In the genomic region with DNA sequence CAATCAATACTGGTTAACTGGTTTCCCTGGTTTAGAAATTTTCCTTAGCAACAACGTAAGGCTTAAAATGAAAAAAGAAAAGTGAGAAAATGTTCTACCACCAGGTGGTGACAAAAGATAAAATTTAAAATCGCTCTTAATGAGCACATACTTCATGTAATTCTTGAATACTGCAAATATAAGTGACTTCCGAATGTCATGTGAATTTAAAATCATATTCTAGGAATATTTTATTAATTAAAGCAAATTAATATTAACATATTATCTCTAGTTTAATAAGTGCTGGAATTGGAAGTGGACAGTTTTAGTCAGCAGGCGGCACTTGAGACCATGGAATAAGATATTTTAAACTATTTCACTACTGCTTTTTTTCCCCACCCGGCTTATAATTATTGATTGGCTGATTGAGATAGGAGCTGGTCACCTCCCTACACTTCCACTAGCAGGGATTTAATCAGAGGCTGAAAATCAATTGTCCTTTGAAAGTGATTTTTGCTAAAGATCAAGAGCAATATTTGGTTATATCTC, we compare ENCODE assay signal across 8 cellular contexts. TPM values are rescaled to one million over a fixed set of nuclear protein-coding genes. Genes with fewer than 3 reads are reported as not detected.
A peak's percentile ranks its signal among the peaks of the same experiment; 100 is the strongest.
DNase-seq lines count a peak whose midpoint lies in the region; ATAC-seq, FAIRE-seq and TF ChIP-seq lines count a peak whose summit lies in the region.

No MANE protein-coding gene starts in this region.

- peak; percentile 77 for TF ChIP-seq CTCF in LNCAP (IDR thresholded peaks at IDR 0.05)
- TF ChIP-seq CTCF in keratinocyte (optimal IDR thresholded peaks at IDR 0.05 in 1 of 3, IDR thresholded peaks at IDR 0.05 in 1 of 3, conservative IDR thresholded peaks at IDR 0.05 in 1 of 3; ENCODE audit: extremely low read depth in 1 of 3, insufficient read depth in 2 of 3, low read length in 3 of 3): peak in 2 of 3 experiments; percentile 35

- H3K4me2 ChIP-seq in keratinocyte (ENCODE audit: control insufficient read depth, extremely low read depth, insufficient read depth, low read depth, low read length): peak overlapping the region; percentile 25

- dilution Hi-C loops in keratinocyte (cut with MboI; ENCODE audit: extremely low pct_ligation_motif_present, low sequenced_read_pairs): no loop called here

- H3K4me1 ChIP-seq in keratinocyte (ENCODE audit: control insufficient read depth, extremely low read depth, insufficient read depth, low read length): peaks cover 11% of the 10 kb centered on the region

- ATAC-seq in GM21528 (IDR thresholded peaks at IDR 0.05; ENCODE audit: low FRiP score, unreplicated experiment) (no peak), GM19328 (IDR thresholded peaks at IDR 0.05; ENCODE audit: unreplicated experiment) (no peak)

- no peaks in the 10 kb centered on the region for H3K9me3 ChIP-seq in keratinocyte (ENCODE audit: control insufficient read depth, low read depth, low read length)

- H3K36me3 ChIP-seq in keratinocyte (ENCODE audit: control insufficient read depth in 2 of 2, extremely low read depth in 1 of 2, insufficient read depth in 2 of 2, low read length in 2 of 2): no peaks in the 10 kb centered on the region

- H3K79me2 ChIP-seq in keratinocyte (ENCODE audit: control insufficient read depth, insufficient read depth, low read length): peaks cover under 1% of the 10 kb centered on the region

- no peaks in the 10 kb centered on the region for H3K9me1 ChIP-seq in keratinocyte (ENCODE audit: control insufficient read depth, extremely low read depth, insufficient read depth, low read length)

- H2AFZ ChIP-seq in keratinocyte (ENCODE audit: control insufficient read depth, low read length): no peak overlapping the region

- H3K9ac ChIP-seq in keratinocyte (ENCODE audit: control insufficient read depth, extremely low read depth, insufficient read depth, low read length): no peak overlapping the region

- peak; percentile 50 for DNase-seq in DMS53 treated with DMSO at 0.1 percent for 48 hours (lab: John Stamatoyannopoulos, UW; ENCODE audit: unreplicated experiment)
- peak; percentile 47 for DNase-seq in SW480 (ENCODE audit: low spot score)
- no peak for DNase-seq in keratinocyte (ENCODE audit: low read depth, low spot score)
- DNase-seq in NCI-H1436 treated with DMSO at 0.1 percent for 48 hours (lab: John Stamatoyannopoulos, UW): no peak
- no peak for DNase-seq in NCI-H128 (lab: John Stamatoyannopoulos, UW; ENCODE audit: unreplicated experiment)

- H3K27me3 ChIP-seq in keratinocyte (ENCODE audit: control insufficient read depth, extremely low read depth, insufficient read depth, low read length): no peaks in the 10 kb centered on the region

- no peaks in the 10 kb centered on the region for H4K20me1 ChIP-seq in keratinocyte (ENCODE audit: control insufficient read depth, extremely low read depth, insufficient read depth, low read length)

- FAIRE-seq in keratinocyte (lab: Jason Lieb, UNC): no peak

- H3K4me3 ChIP-seq in keratinocyte (ENCODE audit: control insufficient read depth in 2 of 3, extremely low read depth in 1 of 3, insufficient read depth in 2 of 3, low read depth in 1 of 3, low read length in 3 of 3): no peak overlapping the region

- H3K27ac ChIP-seq in keratinocyte (ENCODE audit: control insufficient read depth, insufficient read depth, low read length): no peak overlapping the region

RNA-seq across cellular contexts. Expression of a gene that starts 5.0 kb away (rescaled TPM):
- polyA plus RNA-seq in keratinocyte: 340 to 485 TPM (median 344 TPM) in 3 replicates
- 90.5 TPM for polyA plus RNA-seq in keratinocyte (2011; ENCODE audit: low read depth)
- 172 and 198 TPM in 2 replicates for polyA plus RNA-seq in keratinocyte (2011; cell fraction: cytosol; rRNA removed)
- 1,714 and 1,972 TPM in 2 replicates for polyA plus RNA-seq in keratinocyte (2011; cell fraction: nucleus; rRNA removed)
- polyA plus RNA-seq in keratinocyte (2012; ENCODE audit: low replicate concordance): 81.7 and 285 TPM in 2 replicates
- 1,168 to 1,682 TPM (median 1,277 TPM) in 3 replicates for polyA minus RNA-seq in keratinocyte
- 366 TPM for polyA minus RNA-seq in keratinocyte (2011; cell fraction: cytosol; rRNA and poly(A)+ RNA removed)
- 1,277 and 2,287 TPM in 2 replicates for polyA minus RNA-seq in keratinocyte (2011; cell fraction: nucleus; rRNA and poly(A)+ RNA removed)

Comparison
In these comparisons a context has a peak if more than half of its experiments do, and no peak if none do; other contexts are left out.
1. DNase-seq: peak in DMS53 treated with DMSO at 0.1 percent for 48 hours (single experiment) and SW480 (single experiment); none in keratinocyte (single experiment), NCI-H1436 treated with DMSO at 0.1 percent for 48 hours (single experiment) and NCI-H128 (single experiment).